ENCODE assay signal across 9 cellular contexts in the genomic region with DNA sequence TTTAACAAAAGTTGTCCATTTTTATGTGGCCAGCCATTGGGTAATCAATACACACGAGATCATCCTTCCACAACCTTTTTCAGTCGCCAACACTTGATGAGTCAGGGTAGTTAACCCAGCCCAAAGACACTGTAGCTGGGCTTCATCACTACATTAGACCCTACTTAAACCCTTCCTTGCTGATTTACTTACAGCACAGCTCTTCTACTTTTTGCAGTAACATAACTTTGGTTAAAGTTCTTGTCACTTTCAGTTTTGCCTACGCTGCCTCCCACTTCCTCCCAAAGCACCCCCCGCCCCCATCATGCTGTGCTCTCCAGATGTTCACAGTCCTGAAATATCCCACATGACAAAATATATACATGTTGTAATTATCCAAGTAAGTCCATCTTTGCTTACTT.
DNase-seq lines count a peak whose midpoint lies in the region; TF ChIP-seq lines count a peak whose summit lies in the region.
"Had no signal": no experiment of that assay in that cellular context is flagged by ENCODE, and none has a peak within 500 bp of the region (broad histone marks: within the 10 kb centered on the region; RNA-seq: fewer than 3 reads in every experiment).

No MANE protein-coding gene starts in this region.

- H3F3A ChIP-seq in GM23248 (ENCODE audit: insufficient read depth), result peaks cover 10% of the 10 kb centered on the region

- no peaks in the 10 kb centered on the region for H4K20me1 ChIP-seq in GM23248 (ENCODE audit: insufficient read depth)

- H3K27ac ChIP-seq in GM23248, result peak overlapping the region; percentile 57
- H3K27ac ChIP-seq in SK-N-MC, result no peak overlapping the region
- H3K27ac ChIP-seq in A673 (ENCODE audit: low read depth, low read length, poor library complexity, severe bottlenecking), result no peak overlapping the region
- H3K27ac ChIP-seq in endodermal cell (ENCODE audit: low read depth, low read length), result no peak overlapping the region
- H3K27ac ChIP-seq: neural progenitor cell had no signal

- H3K79me2 ChIP-seq in GM23248 (ENCODE audit: insufficient read depth), result no peaks in the 10 kb centered on the region

- intact Hi-C loops in A673 (cut with micrococcal nuclease; ENCODE audit: unreplicated experiment), result no loop called here

- H3K36me3 ChIP-seq in GM23248 (ENCODE audit: low read depth), result no peaks in the 10 kb centered on the region
- H3K36me3 ChIP-seq in SK-N-MC (ENCODE audit: insufficient read depth, low read length), result no peaks in the 10 kb centered on the region
- no peaks in the 10 kb centered on the region for H3K36me3 ChIP-seq in A673 (ENCODE audit: insufficient read depth, low read length, poor library complexity, severe bottlenecking)
- H3K36me3 ChIP-seq in endodermal cell (ENCODE audit: control insufficient read depth, insufficient read depth, low read length), result no peaks in the 10 kb centered on the region
- H3K36me3 ChIP-seq: neural progenitor cell had no signal

- no peak overlapping the region for H3K4me3 Mint-ChIP-seq in endodermal cell
- H3K4me3 Mint-ChIP-seq: neural progenitor cell had no signal

- H3K4me2 ChIP-seq in GM23248 (ENCODE audit: unreplicated experiment), result peak overlapping the region; percentile 47
- H3K4me2 ChIP-seq: neural progenitor cell had no signal

- H3K4me3 ChIP-seq in GM08714 (ENCODE audit: low read length) (peak overlapping the region; percentile 39; the same call in 1 of the 2 replicates), GM23248 (0 out of 2 replicates have a peak overlapping the region, but pooled peaks have one; percentile 11), SK-N-MC (peak overlapping the region; percentile 15; the same call in 1 of the 2 replicates), A673 (ENCODE audit: low read depth, low read length, poor library complexity, severe bottlenecking) (no peak overlapping the region), endodermal cell (ENCODE audit: low read length) (no peak overlapping the region)
- H3K4me3 ChIP-seq: neural progenitor cell had no signal

- H3K36me3 Mint-ChIP-seq in endodermal cell (ENCODE audit: low read depth), result no peaks in the 10 kb centered on the region
- H3K36me3 Mint-ChIP-seq: neural progenitor cell had no signal

- no peak overlapping the region for H3K27ac Mint-ChIP-seq in endodermal cell
- H3K27ac Mint-ChIP-seq: neural progenitor cell had no signal

- peaks cover 66% of the 10 kb centered on the region for H3K4me1 Mint-ChIP-seq in endodermal cell

- in situ Hi-C loops in GM23248 (cut with MboI), result no loop called here

- DNase-seq in GM23248 (peak; percentile 75), SK-N-MC (ENCODE audit: low read depth, low spot score) (no peak), kidney tubule cell (ENCODE audit: low spot score) (peak; percentile 12), A673 (ENCODE audit: low spot score) (no peak), endodermal cell (no peak), NCI-H1930 (lab: John Stamatoyannopoulos, UW) (no peak)
- no peak for DNase-seq in activated T-cell treated with anti-CD3 and anti-CD28 coated beads, Interleukin-2, amount 50 U/mL, for 48 hours

- CTCF ChIA-PET in A673 (lab: Charles Lee), result no interaction called here

- no peaks in the 10 kb centered on the region for H3K9me3 ChIP-seq in GM23248 (ENCODE audit: low read depth)
- H3K9me3 ChIP-seq in SK-N-MC (ENCODE audit: low read depth, low read length), result no peaks in the 10 kb centered on the region
- no peaks in the 10 kb centered on the region for H3K9me3 ChIP-seq in A673 (ENCODE audit: low read depth, low read length, poor library complexity, severe bottlenecking)
- no peaks in the 10 kb centered on the region for H3K9me3 ChIP-seq in endodermal cell (ENCODE audit: control insufficient read depth, low read length)

- H3K27me3 Mint-ChIP-seq in endodermal cell (ENCODE audit: insufficient read depth), result no peaks in the 10 kb centered on the region

- no peak overlapping the region for H2AFZ ChIP-seq in GM23248
- H2AFZ ChIP-seq: neural progenitor cell had no signal

- no peaks in the 10 kb centered on the region for H3K27me3 ChIP-seq in GM23248 (replicated peaks; ENCODE audit: insufficient read depth)
- no peaks in the 10 kb centered on the region for H3K27me3 ChIP-seq in A673 (replicated peaks; ENCODE audit: insufficient read depth, low read depth, low read length, poor library complexity)
- H3K27me3 ChIP-seq in endodermal cell (ENCODE audit: control insufficient read depth, insufficient read depth, low read length, poor library complexity, severe bottlenecking), result no peaks in the 10 kb centered on the region
- H3K27me3 ChIP-seq: neural progenitor cell had no signal

- POLR2A ChIA-PET in A673 (lab: Charles Lee; ENCODE audit: low non-redundant PET), result interaction anchor here (0.6 kb wide), 1 partner anchor 1999 kb away, joined by 3 read pairs; the partner anchor contains the start of gene C2orf69

- peaks cover 24% of the 10 kb centered on the region for H3K4me1 ChIP-seq in GM23248 (ENCODE audit: insufficient read depth)
- no peaks in the 10 kb centered on the region for H3K4me1 ChIP-seq in A673 (ENCODE audit: insufficient read depth, low read length, poor library complexity, severe bottlenecking)
- H3K4me1 ChIP-seq in endodermal cell (ENCODE audit: control insufficient read depth, insufficient read depth, low read length), result peaks cover 43% of the 10 kb centered on the region

- H3K9me2 ChIP-seq in GM23248 (ENCODE audit: insufficient read depth), result no peaks in the 10 kb centered on the region

- BruUV-seq in A673 (replicated peaks; lab: Mats Ljungman, UMichigan), result no TSS peak

- WGBS in GM23248 (ENCODE audit: low coverage in 1 of 2, low lambda C conversion rate in 2 of 2, missing lambda C conversion rate in 2 of 2), 2 experiments, result 54 to 61% methylated on average over 4 of the region's 4 CpGs
- WGBS in endodermal cell (ENCODE audit: insufficient coverage in 1 of 2, insufficient read length in 1 of 2), 2 experiments, result 83 to 86% methylated on average over 2 to 4 of the region's 4 CpGs

- H3K9ac ChIP-seq in GM23248, result no peak overlapping the region
- H3K9ac ChIP-seq in SK-N-MC (ENCODE audit: insufficient read length), result no peak overlapping the region
- no peak overlapping the region for H3K9ac ChIP-seq in endodermal cell (ENCODE audit: extremely low read depth, low read length, poor library complexity, severe bottlenecking)
- H3K9ac ChIP-seq: neural progenitor cell had no signal

- TF ChIP-seq CTCF in A673 (conservative IDR thresholded peaks at IDR 0.05; ENCODE audit: low read depth, low read length) (no peak), endodermal cell (conservative IDR thresholded peaks at IDR 0.05) (no peak)

- no peaks in the 10 kb centered on the region for H3K9me3 Mint-ChIP-seq in endodermal cell
- H3K9me3 Mint-ChIP-seq: neural progenitor cell had no signal

Comparison
In these comparisons a context has a peak if more than half of its experiments do, and no peak if none do; other contexts are left out.
1. H3K4me3 ChIP-seq: peak in GM08714 (single experiment), GM23248 (single experiment) and SK-N-MC (single experiment); none in A673 (single experiment) and endodermal cell (single experiment).
2. DNase-seq: peak in GM23248 (single experiment) and kidney tubule cell (single experiment); none in SK-N-MC (single experiment), A673 (single experiment), activated T-cell treated with anti-CD3 and anti-CD28 coated beads, Interleukin-2, amount 50 U/mL, for 48 hours (0 of 2), endodermal cell (single experiment) and NCI-H1930 (0 of 2).